Comparison of ENCODE assay signal across 1 cellular context in the genomic region with DNA sequence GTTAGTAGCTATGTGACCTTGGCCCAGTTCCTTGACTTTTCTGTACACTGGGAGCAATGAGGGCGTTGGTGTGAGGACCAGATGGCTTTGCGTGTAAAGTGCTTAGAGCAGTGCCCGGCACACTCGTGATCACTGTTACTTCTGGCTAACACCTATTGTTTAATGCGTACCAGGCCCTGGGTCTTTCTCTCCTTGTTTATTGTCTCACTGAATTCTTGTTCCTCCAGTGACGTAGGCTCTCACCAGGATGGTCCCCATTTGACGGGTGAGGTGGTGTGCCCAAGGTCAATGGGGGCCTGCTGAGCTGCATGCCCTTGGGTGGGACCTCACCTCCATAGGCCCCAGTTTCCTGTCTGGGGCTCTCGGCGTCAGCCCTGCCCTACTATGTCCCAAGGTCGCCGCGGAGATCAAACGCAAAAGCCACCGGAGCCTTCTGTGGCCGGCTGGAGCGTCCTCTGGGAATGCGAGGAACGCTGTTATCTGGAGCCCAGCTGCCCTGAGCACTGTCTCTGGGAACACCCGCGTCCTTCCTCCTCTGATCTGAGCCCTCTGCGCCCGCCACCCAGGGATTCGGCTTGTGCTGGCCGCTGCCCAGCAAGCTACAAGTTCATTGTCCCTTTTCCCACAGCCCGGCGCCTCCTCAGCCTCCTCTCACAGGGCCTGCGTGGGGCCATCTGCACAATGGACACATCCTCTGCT.
TF ChIP-seq lines count a peak whose summit lies in the region.

No MANE protein-coding gene starts in this region.

TF ChIP-seq in HepG2, 621 proteins besides CTCF, POLR2A, EP300 and RAD21 (continued from another document and continues in another):
- TF ChIP-seq TFE3 (CRISPR knock-in tag; IDR thresholded peaks at IDR 0.05) (no peak), TBX2 (CRISPR knock-in tag; IDR thresholded peaks at IDR 0.05; ENCODE audit: borderline replicate concordance) (peak; percentile 49; the same call in 1 of the 2 replicates), TCF12 (IDR thresholded peaks at IDR 0.05) (no peak), TCF12 (CRISPR knock-in tag; IDR thresholded peaks at IDR 0.05) (no peak), SOX13 (IDR thresholded peaks at IDR 0.05) (no peak), SOX13 (CRISPR knock-in tag; conservative IDR thresholded peaks at IDR 0.05 in 1 of 2, IDR thresholded peaks at IDR 0.05 in 1 of 2) (peak in 1 of 2 experiments; percentile 54; a peak in 2 of 4 replicates), MED8 (CRISPR knock-in tag; IDR thresholded peaks at IDR 0.05; ENCODE audit: insufficient replicate concordance) (peak; percentile 47), ZNF768 (CRISPR knock-in tag; IDR thresholded peaks at IDR 0.05) (peak; percentile 53; the same call in 1 of the 2 replicates), HOMEZ (CRISPR knock-in tag; IDR thresholded peaks at IDR 0.05; ENCODE audit: low read depth) (no peak), NR2F2 (IDR thresholded peaks at IDR 0.05; ENCODE audit: borderline replicate concordance, low read depth) (peak; percentile 23; the same call in 1 of the 2 replicates), ISL2 (CRISPR knock-in tag; IDR thresholded peaks at IDR 0.05) (no peak), CBX5 (CRISPR knock-in tag; IDR thresholded peaks at IDR 0.05; ENCODE audit: borderline replicate concordance) (peak; percentile 12; the same call in 1 of the 2 replicates), ZNF788 (CRISPR knock-in tag; IDR thresholded peaks at IDR 0.05; ENCODE audit: borderline replicate concordance) (peak; percentile 43; the same call in 1 of the 2 replicates), ZNF331 (CRISPR knock-in tag; IDR thresholded peaks at IDR 0.05) (peak; percentile 42; the same call in 1 of the 2 replicates), SOX5 (CRISPR knock-in tag; IDR thresholded peaks at IDR 0.05; ENCODE audit: borderline replicate concordance) (peak; percentile 40; the same call in 1 of the 2 replicates), ASH2L (IDR thresholded peaks at IDR 0.05; ENCODE audit: insufficient read length, low read depth, low read length) (no peak), ZBTB21 (CRISPR knock-in tag; IDR thresholded peaks at IDR 0.05) (0 out of 2 replicates have a peak, but pooled peaks have one; percentile 37), ETV5 (CRISPR knock-in tag; IDR thresholded peaks at IDR 0.05; ENCODE audit: borderline replicate concordance) (peak; percentile 67; the same call in 1 of the 2 replicates), HDAC2 (CRISPR knock-in tag; IDR thresholded peaks at IDR 0.05) (peak; percentile 31; the same call in 1 of the 2 replicates), SAP130 (CRISPR knock-in tag; IDR thresholded peaks at IDR 0.05; ENCODE audit: low read depth) (no peak), RXRA (CRISPR knock-in tag; IDR thresholded peaks at IDR 0.05) (peak; percentile 78), BCL6 (CRISPR knock-in tag; IDR thresholded peaks at IDR 0.05) (peak; percentile 79), ELK4 (CRISPR knock-in tag; IDR thresholded peaks at IDR 0.05; ENCODE audit: borderline replicate concordance) (0 out of 2 replicates have a peak, but pooled peaks have one; percentile 24), ZNF878 (CRISPR knock-in tag; IDR thresholded peaks at IDR 0.05) (no peak), RFXANK (CRISPR knock-in tag; IDR thresholded peaks at IDR 0.05) (no peak), ZNF605 (CRISPR knock-in tag; IDR thresholded peaks at IDR 0.05) (0 out of 2 replicates have a peak, but pooled peaks have one; percentile 38), FOXK1 (CRISPR knock-in tag; IDR thresholded peaks at IDR 0.05; ENCODE audit: borderline replicate concordance, low read depth) (no peak), SNAPC2 (CRISPR knock-in tag; IDR thresholded peaks at IDR 0.05) (no peak), FOXP4 (CRISPR knock-in tag; IDR thresholded peaks at IDR 0.05) (peak; percentile 49; the same call in 1 of the 2 replicates), PAXIP1 (CRISPR knock-in tag; conservative IDR thresholded peaks at IDR 0.05) (peak; percentile 65), NR2F1 (CRISPR knock-in tag; IDR thresholded peaks at IDR 0.05) (0 out of 4 replicates have a peak, but pooled peaks of 1 of the 2 experiments have one; percentile 26), NCOA2 (CRISPR knock-in tag; IDR thresholded peaks at IDR 0.05) (peak; percentile 85), RCOR2 (CRISPR knock-in tag; IDR thresholded peaks at IDR 0.05) (no peak), ZNF776 (CRISPR knock-in tag; IDR thresholded peaks at IDR 0.05) (0 out of 2 replicates have a peak, but pooled peaks have one; percentile 3), CHD2 (IDR thresholded peaks at IDR 0.05; ENCODE audit: low read depth, low read length) (no peak), ZNF430 (CRISPR knock-in tag; IDR thresholded peaks at IDR 0.05) (0 out of 2 replicates have a peak, but pooled peaks have one; percentile 1), ZNF772 (CRISPR knock-in tag; IDR thresholded peaks at IDR 0.05) (no peak), MED1 (CRISPR knock-in tag; IDR thresholded peaks at IDR 0.05) (0 out of 2 replicates have a peak, but pooled peaks have one; percentile 42)
- TF ChIP-seq, protein P1, sequence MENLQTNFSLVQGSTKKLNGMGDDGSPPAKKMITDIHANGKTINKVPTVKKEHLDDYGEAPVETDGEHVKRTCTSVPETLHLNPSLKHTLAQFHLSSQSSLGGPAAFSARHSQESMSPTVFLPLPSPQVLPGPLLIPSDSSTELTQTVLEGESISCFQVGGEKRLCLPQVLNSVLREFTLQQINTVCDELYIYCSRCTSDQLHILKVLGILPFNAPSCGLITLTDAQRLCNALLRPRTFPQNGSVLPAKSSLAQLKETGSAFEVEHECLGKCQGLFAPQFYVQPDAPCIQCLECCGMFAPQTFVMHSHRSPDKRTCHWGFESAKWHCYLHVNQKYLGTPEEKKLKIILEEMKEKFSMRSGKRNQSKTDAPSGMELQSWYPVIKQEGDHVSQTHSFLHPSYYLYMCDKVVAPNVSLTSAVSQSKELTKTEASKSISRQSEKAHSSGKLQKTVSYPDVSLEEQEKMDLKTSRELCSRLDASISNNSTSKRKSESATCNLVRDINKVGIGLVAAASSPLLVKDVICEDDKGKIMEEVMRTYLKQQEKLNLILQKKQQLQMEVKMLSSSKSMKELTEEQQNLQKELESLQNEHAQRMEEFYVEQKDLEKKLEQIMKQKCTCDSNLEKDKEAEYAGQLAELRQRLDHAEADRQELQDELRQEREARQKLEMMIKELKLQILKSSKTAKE (CRISPR knock-in tag; IDR thresholded peaks at IDR 0.05; ENCODE audit: borderline replicate concordance): peak; percentile 87
- TF ChIP-seq, protein P2, sequence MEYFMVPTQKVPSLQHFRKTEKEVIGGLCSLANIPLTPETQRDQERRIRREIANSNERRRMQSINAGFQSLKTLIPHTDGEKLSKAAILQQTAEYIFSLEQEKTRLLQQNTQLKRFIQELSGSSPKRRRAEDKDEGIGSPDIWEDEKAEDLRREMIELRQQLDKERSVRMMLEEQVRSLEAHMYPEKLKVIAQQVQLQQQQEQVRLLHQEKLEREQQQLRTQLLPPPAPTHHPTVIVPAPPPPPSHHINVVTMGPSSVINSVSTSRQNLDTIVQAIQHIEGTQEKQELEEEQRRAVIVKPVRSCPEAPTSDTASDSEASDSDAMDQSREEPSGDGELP (IDR thresholded peaks at IDR 0.05; ENCODE audit: borderline replicate concordance, low read depth): peak; percentile 81; the same call in 1 of the 2 replicates
- TF ChIP-seq, protein P3, sequence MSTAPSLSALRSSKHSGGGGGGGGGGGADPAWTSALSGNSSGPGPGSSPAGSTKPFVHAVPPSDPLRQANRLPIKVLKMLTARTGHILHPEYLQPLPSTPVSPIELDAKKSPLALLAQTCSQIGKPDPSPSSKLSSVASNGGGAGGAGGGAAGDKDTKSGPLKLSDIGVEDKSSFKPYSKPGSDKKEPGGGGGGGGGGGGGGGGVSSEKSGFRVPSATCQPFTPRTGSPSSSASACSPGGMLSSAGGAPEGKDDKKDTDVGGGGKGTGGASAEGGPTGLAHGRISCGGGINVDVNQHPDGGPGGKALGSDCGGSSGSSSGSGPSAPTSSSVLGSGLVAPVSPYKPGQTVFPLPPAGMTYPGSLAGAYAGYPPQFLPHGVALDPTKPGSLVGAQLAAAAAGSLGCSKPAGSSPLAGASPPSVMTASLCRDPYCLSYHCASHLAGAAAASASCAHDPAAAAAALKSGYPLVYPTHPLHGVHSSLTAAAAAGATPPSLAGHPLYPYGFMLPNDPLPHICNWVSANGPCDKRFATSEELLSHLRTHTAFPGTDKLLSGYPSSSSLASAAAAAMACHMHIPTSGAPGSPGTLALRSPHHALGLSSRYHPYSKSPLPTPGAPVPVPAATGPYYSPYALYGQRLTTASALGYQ (CRISPR knock-in tag; IDR thresholded peaks at IDR 0.05): peak; percentile 23; the same call in 1 of the 2 replicates
- TF ChIP-seq, protein P4, sequence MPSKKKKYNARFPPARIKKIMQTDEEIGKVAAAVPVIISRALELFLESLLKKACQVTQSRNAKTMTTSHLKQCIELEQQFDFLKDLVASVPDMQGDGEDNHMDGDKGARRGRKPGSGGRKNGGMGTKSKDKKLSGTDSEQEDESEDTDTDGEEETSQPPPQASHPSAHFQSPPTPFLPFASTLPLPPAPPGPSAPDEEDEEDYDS (CRISPR knock-in tag; IDR thresholded peaks at IDR 0.05): no peak
- TF ChIP-seq, protein P5, sequence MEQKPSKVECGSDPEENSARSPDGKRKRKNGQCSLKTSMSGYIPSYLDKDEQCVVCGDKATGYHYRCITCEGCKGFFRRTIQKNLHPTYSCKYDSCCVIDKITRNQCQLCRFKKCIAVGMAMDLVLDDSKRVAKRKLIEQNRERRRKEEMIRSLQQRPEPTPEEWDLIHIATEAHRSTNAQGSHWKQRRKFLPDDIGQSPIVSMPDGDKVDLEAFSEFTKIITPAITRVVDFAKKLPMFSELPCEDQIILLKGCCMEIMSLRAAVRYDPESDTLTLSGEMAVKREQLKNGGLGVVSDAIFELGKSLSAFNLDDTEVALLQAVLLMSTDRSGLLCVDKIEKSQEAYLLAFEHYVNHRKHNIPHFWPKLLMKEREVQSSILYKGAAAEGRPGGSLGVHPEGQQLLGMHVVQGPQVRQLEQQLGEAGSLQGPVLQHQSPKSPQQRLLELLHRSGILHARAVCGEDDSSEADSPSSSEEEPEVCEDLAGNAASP (CRISPR knock-in tag; IDR thresholded peaks at IDR 0.05; ENCODE audit: borderline replicate concordance): peak; percentile 77
